In genomic region chr4:10007436-10007740, GRCh38 we compare ENCODE assay signal across 11 cellular contexts. TPM values are rescaled to one million over a fixed set of nuclear protein-coding genes. Genes with fewer than 3 reads are reported as not detected.
DNase-seq lines count a peak whose midpoint lies in the region; ATAC-seq and TF ChIP-seq lines count a peak whose summit lies in the region.
"Had no signal": no experiment of that assay in that cellular context is flagged by ENCODE, and none has a peak within 500 bp of the region (broad histone marks: within the 10 kb centered on the region; RNA-seq: fewer than 3 reads in every experiment).

No MANE protein-coding gene starts in this region.

- POLR2A ChIA-PET in Panc1 (lab: Charles Lee), result no interaction called here

- no peaks in the 10 kb centered on the region for H3K9me3 Mint-ChIP-seq in activated T-cell treated with anti-CD3 and anti-CD28 coated beads, Interleukin-2, amount 50 U/mL, for 4 hours
- no peaks in the 10 kb centered on the region for H3K9me3 Mint-ChIP-seq in endothelial cell (ENCODE audit: unreplicated experiment)

- no peaks in the 10 kb centered on the region for H4K20me1 ChIP-seq in smooth muscle cell (ENCODE audit: low read depth)

- ATAC-seq in GM18909 (IDR thresholded peaks at IDR 0.05; ENCODE audit: poor library complexity, unreplicated experiment) (peak; percentile 36), HG02571 (IDR thresholded peaks at IDR 0.05; ENCODE audit: unreplicated experiment) (peak; percentile 38), Panc1 (no peak; the same call in 1 of the 2 replicates)
- no peak for ATAC-seq in activated T-cell treated with anti-CD3 and anti-CD28 coated beads, Interleukin-2, amount 50 U/mL, for 4 hours

- H3K4me3 Mint-ChIP-seq in activated T-cell treated with anti-CD3 and anti-CD28 coated beads, Interleukin-2, amount 50 U/mL, for 4 hours, result no peak overlapping the region
- H3K4me3 Mint-ChIP-seq in endothelial cell (ENCODE audit: unreplicated experiment), result no peak overlapping the region

- BruUV-seq in Panc1 (replicated peaks; lab: Mats Ljungman, UMichigan), result no TSS peak

- no peak overlapping the region for H3K9ac ChIP-seq in smooth muscle cell (ENCODE audit: low read depth)

- no peak overlapping the region for H2AFZ ChIP-seq in smooth muscle cell (ENCODE audit: low read depth)

- no peak overlapping the region for H3K4me2 ChIP-seq in smooth muscle cell

- H3K27ac Mint-ChIP-seq in endothelial cell (ENCODE audit: unreplicated experiment), result no peak overlapping the region

- no peaks in the 10 kb centered on the region for H3K36me3 Mint-ChIP-seq in activated T-cell treated with anti-CD3 and anti-CD28 coated beads, Interleukin-2, amount 50 U/mL, for 4 hours (ENCODE audit: insufficient read depth)
- H3K36me3 Mint-ChIP-seq in endothelial cell (ENCODE audit: low read depth, unreplicated experiment), result no peaks in the 10 kb centered on the region
- H3K36me3 Mint-ChIP-seq: IgD-negative memory B cell had no signal

- H3F3A ChIP-seq in smooth muscle cell (ENCODE audit: low read depth), result no peaks in the 10 kb centered on the region

- no peaks in the 10 kb centered on the region for H3K27me3 ChIP-seq in Panc1 (ENCODE audit: control insufficient read depth, insufficient read depth, low read length)
- H3K27me3 ChIP-seq in smooth muscle cell (ENCODE audit: low read depth), result no peaks in the 10 kb centered on the region

- no peak for DNase-seq in Panc1 (ENCODE audit: low read depth, low spot score)
- DNase-seq in smooth muscle cell (lab: John Stamatoyannopoulos, UW; ENCODE audit: unreplicated experiment), result no peak
- no peak for DNase-seq in DMS 273 treated with DMSO at 0.1 percent for 48 hours (lab: John Stamatoyannopoulos, UW)
- no peak for DNase-seq in activated T-cell treated with anti-CD3 and anti-CD28 coated beads, Interleukin-2, amount 50 U/mL, for 4 hours
- no peak for DNase-seq in endothelial cell (ENCODE audit: low spot score)
- DNase-seq in SK-N-DZ (ENCODE audit: low spot score), result no peak
- DNase-seq: activated CD8-positive, alpha-beta memory T cell treated with anti-CD3 and anti-CD28 coated beads, Interleukin-2, amount 50 U/mL, for 48 hours; stimulated activated CD4-positive, alpha-beta T cell treated with anti-CD3 and anti-CD28 coated beads, Interleukin-2, amount 100 ng/mL, for 24 hours had no signal

- H3K36me3 ChIP-seq in Panc1 (ENCODE audit: control insufficient read depth, insufficient read depth, low read length), result no peaks in the 10 kb centered on the region
- H3K36me3 ChIP-seq in smooth muscle cell (ENCODE audit: low read depth), result no peaks in the 10 kb centered on the region

- H3K27ac ChIP-seq in Panc1 (ENCODE audit: low read length) (peak overlapping the region; percentile 85), smooth muscle cell (ENCODE audit: low read depth) (peak overlapping the region; percentile 37)

- in situ Hi-C loops in Panc1 (cut with HindIII; ENCODE audit: low pct_unique_long_range_greater_than_20kb, low sequenced_read_pairs), result no loop called here

- no peaks in the 10 kb centered on the region for H3K4me1 Mint-ChIP-seq in activated T-cell treated with anti-CD3 and anti-CD28 coated beads, Interleukin-2, amount 50 U/mL, for 4 hours (ENCODE audit: low read depth)
- peaks cover 12% of the 10 kb centered on the region for H3K4me1 Mint-ChIP-seq in endothelial cell (ENCODE audit: unreplicated experiment)

- H3K27me3 Mint-ChIP-seq in activated T-cell treated with anti-CD3 and anti-CD28 coated beads, Interleukin-2, amount 50 U/mL, for 4 hours (ENCODE audit: low read depth), result no peaks in the 10 kb centered on the region
- no peaks in the 10 kb centered on the region for H3K27me3 Mint-ChIP-seq in endothelial cell (ENCODE audit: unreplicated experiment)
- H3K27me3 Mint-ChIP-seq: IgD-negative memory B cell had no signal

- TF ChIP-seq CTCF in Panc1 (IDR thresholded peaks at IDR 0.05) (no peak), smooth muscle cell (IDR thresholded peaks at IDR 0.05; ENCODE audit: borderline replicate concordance, insufficient read depth, poor library complexity, severe bottlenecking) (no peak), endothelial cell (IDR thresholded peaks at IDR 0.05; ENCODE audit: unreplicated experiment) (no peak)

- H3K4me1 ChIP-seq in Panc1 (ENCODE audit: control insufficient read depth, insufficient read depth, low read length) (peaks cover 37% of the 10 kb centered on the region), smooth muscle cell (ENCODE audit: low read depth) (peaks cover 4% of the 10 kb centered on the region)

- peak overlapping the region in 1 of 2 experiments; percentile 49; a peak in 2 of 4 replicates for H3K4me3 ChIP-seq in Panc1 (ENCODE audit: low read depth in 2 of 2, low read length in 2 of 2)
- H3K4me3 ChIP-seq in smooth muscle cell, result no peak overlapping the region

- H3K9me3 ChIP-seq in Panc1 (ENCODE audit: control insufficient read depth, insufficient read depth, low read depth, low read length) (no peaks in the 10 kb centered on the region), smooth muscle cell (replicated peaks; ENCODE audit: low read depth) (no peaks in the 10 kb centered on the region)

- WGBS in smooth muscle cell (ENCODE audit: low lambda C conversion rate), result 100% methylated on average over 1 of the region's 1 CpG

- CTCF ChIA-PET in Panc1 (lab: Charles Lee), result interaction anchor here (1.2 kb wide), 1 partner anchor 8 kb away, joined by 4 read pairs; no protein-coding TSS in a partner anchor

- intact Hi-C loops in Panc1 (cut with micrococcal nuclease; ENCODE audit: unreplicated experiment), result no loop called here

- H3K79me2 ChIP-seq in smooth muscle cell (ENCODE audit: low read depth), result no peaks in the 10 kb centered on the region

RNA-seq across cellular contexts. Expression of gene SLC2A9, which starts 13.9 kb away (rescaled TPM):
- 3.5 TPM for total RNA-seq in Panc1 (2021; ENCODE audit: unreplicated experiment)
- polyA plus RNA-seq in Panc1 (2012; ENCODE audit: insufficient read length), result 3.5 TPM
- 2.2 and 3.5 TPM in 2 replicates for total RNA-seq in smooth muscle cell
- polyA plus RNA-seq in smooth muscle cell, result 1.3 and 3.2 TPM in 2 replicates
- total RNA-seq in activated T-cell treated with anti-CD3 and anti-CD28 coated beads, Interleukin-2, amount 50 U/mL, for 4 hours, result 1 to 10 TPM; 1.7 to 3.0 (median 2.6) TPM
- total RNA-seq in endothelial cell (ENCODE audit: unreplicated experiment), result 0.72 TPM
- polyA plus RNA-seq in SK-N-DZ (2014; cell fraction: cytosol; rRNA removed), result not detected in 2 replicates
- not detected in 2 replicates for polyA plus RNA-seq in SK-N-DZ (2014; cell fraction: nucleus; rRNA removed)

Comparison
In these comparisons a context has a peak if more than half of its experiments do, and no peak if none do; other contexts are left out.
1. ATAC-seq: peak in GM18909 (single experiment) and HG02571 (single experiment); none in Panc1 (single experiment) and activated T-cell treated with anti-CD3 and anti-CD28 coated beads, Interleukin-2, amount 50 U/mL, for 4 hours (0 of 2).